8 cellular contexts compared by ENCODE assay signal in genomic region chr17:27455914-27456680, GRCh38. TPM values are rescaled to one million over a fixed set of nuclear protein-coding genes. Genes with fewer than 3 reads are reported as not detected.
A peak's percentile ranks its signal among the peaks of the same experiment; 100 is the strongest.
DNase-seq lines count a peak whose midpoint lies in the region; ATAC-seq and TF ChIP-seq lines count a peak whose summit lies in the region.

Gene KSR1, plus strand, starts transcription at chr17:27456448. Its CDS starts 196 bp downstream, at chr17:27456644.

- H3K27me3 ChIP-seq in HUES6 (ENCODE audit: control insufficient read depth, insufficient read depth, low read length): peaks cover 20% of the 10 kb centered on the region

- peak; percentile 85 for ATAC-seq in GM21360 (IDR thresholded peaks at IDR 0.05; ENCODE audit: unreplicated experiment)
- peak; percentile 94 to 96 for ATAC-seq in natural killer cell treated with Interleukin-12 subunit alpha and Interleukin-12 subunit beta and Interleukin-15 and Interleukin-18, amount 100 ng/mL, for 72 hours

- H3K9me3 ChIP-seq in HUES6 (ENCODE audit: control insufficient read depth, insufficient read depth, low read depth, low read length): no peaks in the 10 kb centered on the region

- DNase-seq in Caki2 (ENCODE audit: low read depth) (peak; percentile 69), RPMI7951 (ENCODE audit: low read depth) (peak; percentile 64), fibroblast of pulmonary artery (ENCODE audit: low read depth) (peak; percentile 74)
- peak; percentile 58 to 76 for DNase-seq in activated T-helper 1 cell treated with anti-CD3 and anti-CD28 coated beads, Interleukin-2, amount 50 U/mL, for 16 hours (ENCODE audit: low read depth in 1 of 2, low spot score in 1 of 2)
- peak; percentile 90 for DNase-seq in natural killer cell treated with Interleukin-12 subunit alpha and Interleukin-12 subunit beta and Interleukin-15 and Interleukin-18, amount 100 ng/mL, for 72 hours (ENCODE audit: low spot score)
- peak; percentile 80 for DNase-seq in stimulated activated naive CD4-positive, alpha-beta T cell treated with Interleukin-2 at 50 U/mL for 16 hours (lab: John Stamatoyannopoulos, UW)

- peaks cover 5% of the 10 kb centered on the region for H3K36me3 Mint-ChIP-seq in natural killer cell treated with Interleukin-12 subunit alpha and Interleukin-12 subunit beta and Interleukin-15 and Interleukin-18, amount 100 ng/mL, for 72 hours

- in situ Hi-C loops in Caki2 (cut with HindIII; ENCODE audit: low pct_unique_long_range_greater_than_20kb, low sequenced_read_pairs): no loop called here

- peak within 1 kb of the TSS; percentile 59 for H3K9ac ChIP-seq in HUES6 (ENCODE audit: low read length)

- peaks cover 38% of the 10 kb centered on the region for H3K4me1 ChIP-seq in HUES6 (ENCODE audit: control insufficient read depth, insufficient read depth, low read length)

- peak within 1 kb of the TSS; percentile 80 to 94 for H3K27ac Mint-ChIP-seq in natural killer cell treated with Interleukin-12 subunit alpha and Interleukin-12 subunit beta and Interleukin-15 and Interleukin-18, amount 100 ng/mL, for 72 hours

- TF ChIP-seq CTCF in fibroblast of pulmonary artery (IDR thresholded peaks at IDR 0.05; ENCODE audit: low read length, missing control alignments): peak; percentile 47

- no peaks in the 10 kb centered on the region for H3K9me3 Mint-ChIP-seq in natural killer cell treated with Interleukin-12 subunit alpha and Interleukin-12 subunit beta and Interleukin-15 and Interleukin-18, amount 100 ng/mL, for 72 hours

- no peaks in the 10 kb centered on the region; the same call in 1 of the 2 replicates for H3K36me3 ChIP-seq in HUES6 (ENCODE audit: control insufficient read depth, insufficient read depth, low read length)

- H3K27me3 Mint-ChIP-seq in natural killer cell treated with Interleukin-12 subunit alpha and Interleukin-12 subunit beta and Interleukin-15 and Interleukin-18, amount 100 ng/mL, for 72 hours: no peaks in the 10 kb centered on the region

- H3K27ac ChIP-seq in HUES6 (ENCODE audit: low read depth, low read length): no peak within 1 kb of the TSS; the same call in 1 of the 2 replicates

- H3K4me1 Mint-ChIP-seq in natural killer cell treated with Interleukin-12 subunit alpha and Interleukin-12 subunit beta and Interleukin-15 and Interleukin-18, amount 100 ng/mL, for 72 hours (ENCODE audit: low read depth in 2 of 2): peaks cover 20 to 36% of the 10 kb centered on the region in 2 donors

- peak within 1 kb of the TSS; percentile 100 for H3K4me3 Mint-ChIP-seq in natural killer cell treated with Interleukin-12 subunit alpha and Interleukin-12 subunit beta and Interleukin-15 and Interleukin-18, amount 100 ng/mL, for 72 hours

- H3K4me3 ChIP-seq in HUES6 (ENCODE audit: low read depth, low read length): peak within 1 kb of the TSS; percentile 86
- H3K4me3 ChIP-seq in fibroblast of pulmonary artery (replicated peaks; ENCODE audit: low read depth, low read length): peak within 1 kb of the TSS; percentile 89

RNA-seq across cellular contexts. Expression of gene KSR1, which starts in this region (rescaled TPM):
- total RNA-seq in Caki2 (2014; rRNA removed; shearing (Covaris generic); ENCODE audit: low replicate concordance): 0.51 and 4.4 TPM in 2 replicates
- 0.78 and 0.96 TPM in 2 replicates for total RNA-seq in RPMI7951 (2014; rRNA removed; shearing (Covaris generic))
- total RNA-seq in natural killer cell treated with Interleukin-12 subunit alpha and Interleukin-12 subunit beta and Interleukin-15 and Interleukin-18, amount 100 ng/mL, for 72 hours: 100 to 1,000 TPM; 122 to 236 TPM

Comparison
In these comparisons a context has a peak if more than half of its experiments do, and no peak if none do; other contexts are left out.
1. RNA of gene KSR1 (total RNA-seq): 122 to 236 TPM in natural killer cell treated with Interleukin-12 subunit alpha and Interleukin-12 subunit beta and Interleukin-15 and Interleukin-18, amount 100 ng/mL, for 72 hours; 0.78 to 0.96 TPM in RPMI7951 and 0.51 to 4.4 TPM in Caki2; every median in the first group is over 10 times any median in the second.
2. Peak in DNase-seq in RPMI7951; RNA of the gene not detected or under 1 TPM.
3. Peak in every context shown above with its lines, with median percentiles within 50 percentile points of each other: DNase-seq.